ENCODE assay signal across 8 cellular contexts in genomic region chr14:69259531-69260245, GRCh38. TPM values are rescaled to one million over a fixed set of nuclear protein-coding genes. Genes with fewer than 3 reads are reported as not detected.
DNase-seq lines count a peak whose midpoint lies in the region; ATAC-seq and TF ChIP-seq lines count a peak whose summit lies in the region.

GALNT16 (plus strand) TSS chr14:69260158; CDS start chr14:69260291, 133 bp downstream.

- H3K23ac ChIP-seq in trophoblast cell (ENCODE audit: low read length) = no peak within 1 kb of the TSS

- ATAC-seq in WTC11 (peak; percentile 23), GM21390 (IDR thresholded peaks at IDR 0.05; ENCODE audit: unreplicated experiment) (no peak)

- peaks cover 57% of the 10 kb centered on the region for H3K27me3 Mint-ChIP-seq in WTC11 (ENCODE audit: low read depth)

- H3K79me2 ChIP-seq in trophoblast cell (ENCODE audit: control insufficient read depth, insufficient read depth, low read length, poor library complexity) = no peaks in the 10 kb centered on the region

- H4K12ac ChIP-seq in trophoblast cell (ENCODE audit: low read depth, low read length) = no peak within 1 kb of the TSS

- H3K4me3 ChIP-seq in BLaER1 treated with 17β-estradiol and CSF1 and Interleukin-3, amounts not matched to agents 10 nM and 100 nM = peak within 1 kb of the TSS; percentile 38 to 66 (median 52)
- H3K4me3 ChIP-seq in cardiac muscle cell (peak within 1 kb of the TSS; percentile 67), trophoblast cell (ENCODE audit: low read depth, low read length) (peak within 1 kb of the TSS; percentile 70)

- H3K27ac Mint-ChIP-seq in WTC11 = no peak within 1 kb of the TSS

- no peak within 1 kb of the TSS for H4K8ac ChIP-seq in trophoblast cell (ENCODE audit: low read depth, low read length)

- H4K91ac ChIP-seq in trophoblast cell (ENCODE audit: low read depth, low read length) = no peak within 1 kb of the TSS

- POLR2A ChIA-PET in HEK293T (lab: Yijun Ruan, JAX) = interaction anchor here (0.9 to 1.8 kb wide), 3 partner anchors 78 to 139 kb away, joined by 3 to 5 read pairs (median 4); partner anchors contain the start of genes ERH and SLC39A9
- POLR2A ChIA-PET in WTC11 (lab: Charles Lee) = interaction anchor here (0.6 to 1.1 kb wide), 2 partner anchors 68 to 138 kb away, joined by 3 to 4 read pairs; partner anchors contain the start of genes ERH, EXD2 and SLC39A9

- H2AFZ ChIP-seq in trophoblast cell (ENCODE audit: insufficient read depth, low read length, poor library complexity) = no peak within 1 kb of the TSS

- H3K4me1 ChIP-seq in BLaER1 treated with 17β-estradiol and CSF1 and Interleukin-3, amounts not matched to agents 10 nM and 100 nM = peaks cover 0 to 14% (median 8%) of the 10 kb centered on the region in 10 experiments; a peak in 8 of 20 replicates
- H3K4me1 ChIP-seq in cardiac muscle cell (ENCODE audit: low read depth) (peaks cover 14% of the 10 kb centered on the region), trophoblast cell (ENCODE audit: control insufficient read depth in 1 of 2, insufficient read depth in 2 of 2, low read length in 2 of 2) (peaks cover 10 to 13% of the 10 kb centered on the region in 2 experiments)

- H3K36me3 ChIP-seq in BLaER1 treated with 17β-estradiol and CSF1 and Interleukin-3, amounts not matched to agents 10 nM and 100 nM = no peaks in the 10 kb centered on the region
- H3K36me3 ChIP-seq in cardiac muscle cell (no peaks in the 10 kb centered on the region), trophoblast cell (ENCODE audit: control insufficient read depth in 1 of 2, insufficient read depth in 2 of 2, low read length in 2 of 2) (no peaks in the 10 kb centered on the region)

- peaks cover 58 to 75% (median 68%) of the 10 kb centered on the region in 11 experiments for H3K27me3 ChIP-seq in BLaER1 treated with 17β-estradiol and CSF1 and Interleukin-3, amounts not matched to agents 10 nM and 100 nM
- H3K27me3 ChIP-seq in cardiac muscle cell = peaks cover 32% of the 10 kb centered on the region
- peaks cover 40% of the 10 kb centered on the region for H3K27me3 ChIP-seq in trophoblast cell (ENCODE audit: insufficient read depth, low read length)

- DNase-seq in HEK293T (ENCODE audit: extremely low spot score) = peak; percentile 71
- DNase-seq in WTC11 (ENCODE audit: low spot score) = peak; percentile 69
- peak; percentile 33 to 82 for DNase-seq in cardiac muscle cell (ENCODE audit: low read depth in 1 of 2, low spot score in 1 of 2)
- DNase-seq in trophoblast cell = peak in 1 of 2 donors; percentile 19
- DNase-seq in activated gamma-delta T cell (lab: John Stamatoyannopoulos, UW) = no peak
- DNase-seq in HCEC 1CT = no peak

- no peak within 1 kb of the TSS for H3K4ac ChIP-seq in trophoblast cell (ENCODE audit: low read depth, low read length)

- H2BK12ac ChIP-seq in trophoblast cell (ENCODE audit: low read length) = no peak within 1 kb of the TSS

- CTCF ChIA-PET in HEK293T (lab: Yijun Ruan, JAX) = interaction anchor here (0.5 to 2.1 kb wide), 8 partner anchors 17 to 435 kb away, joined by 3 to 7 read pairs (median 4); no protein-coding TSS in a partner anchor
- CTCF ChIA-PET in WTC11 (lab: Charles Lee) = interaction anchor here (0.5 to 5.7 kb wide), 22 partner anchors 12 to 361 kb away, joined by 3 to 56 read pairs (median 4); partner anchors contain the start of gene DCAF5

- no peak within 1 kb of the TSS for H3K27ac ChIP-seq in BLaER1 treated with 17β-estradiol and CSF1 and Interleukin-3, amounts not matched to agents 10 nM and 100 nM
- no peak within 1 kb of the TSS for H3K27ac ChIP-seq in cardiac muscle cell
- no peak within 1 kb of the TSS for H3K27ac ChIP-seq in trophoblast cell (ENCODE audit: low read depth, low read length)

- peaks cover 21% of the 10 kb centered on the region for H3K4me1 Mint-ChIP-seq in WTC11

- peak within 1 kb of the TSS; percentile 60 to 82 (median 74) for H3K4me2 ChIP-seq in BLaER1 treated with 17β-estradiol and CSF1 and Interleukin-3, amounts not matched to agents 10 nM and 100 nM
- peak within 1 kb of the TSS; percentile 94 for H3K4me2 ChIP-seq in trophoblast cell (ENCODE audit: low read length)

- no peak within 1 kb of the TSS for H3K14ac ChIP-seq in trophoblast cell (ENCODE audit: low read length)

- H4K20me1 ChIP-seq in BLaER1 treated with 17β-estradiol and CSF1 and Interleukin-3, amounts not matched to agents 10 nM and 100 nM = peaks cover 0 to 15% (median 0%) of the 10 kb centered on the region in 11 experiments; a peak in 4 of 22 replicates

- H3K18ac ChIP-seq in trophoblast cell (ENCODE audit: low read length) = no peak within 1 kb of the TSS

- H3K36me3 Mint-ChIP-seq in WTC11 = no peaks in the 10 kb centered on the region

- no CpG with 5 or more reads among the region's 82 CpGs for WGBS in trophoblast cell (ENCODE audit: extremely low coverage, insufficient coverage, insufficient read length)

- H3K9ac ChIP-seq in BLaER1 treated with 17β-estradiol and CSF1 and Interleukin-3, amounts not matched to agents 10 nM and 100 nM = no peak within 1 kb of the TSS
- no peak within 1 kb of the TSS for H3K9ac ChIP-seq in trophoblast cell (ENCODE audit: low read length)

- no peak within 1 kb of the TSS for H2BK120ac ChIP-seq in trophoblast cell (ENCODE audit: insufficient read depth, low read length, poor library complexity)

- H3K79me1 ChIP-seq in trophoblast cell (ENCODE audit: low read length) = no peaks in the 10 kb centered on the region

- no peak within 1 kb of the TSS for H2BK5ac ChIP-seq in trophoblast cell (ENCODE audit: low read depth, low read length, poor library complexity)

- H3K9me3 ChIP-seq in BLaER1 treated with 17β-estradiol and CSF1 and Interleukin-3, amounts not matched to agents 10 nM and 100 nM (replicated peaks in 1 of 11) = peaks cover 0 to 12% (median 0%) of the 10 kb centered on the region in 11 experiments; a peak in 3 of 22 replicates
- H3K9me3 ChIP-seq in cardiac muscle cell (ENCODE audit: low read depth) (no peaks in the 10 kb centered on the region), trophoblast cell (ENCODE audit: insufficient read depth, low read depth, low read length) (peaks cover 2% of the 10 kb centered on the region)

- peak within 1 kb of the TSS; percentile 79 for H3K4me3 Mint-ChIP-seq in WTC11

- H2AK5ac ChIP-seq in trophoblast cell (ENCODE audit: low read length) = no peak within 1 kb of the TSS

- TF ChIP-seq CTCF in WTC11 (IDR thresholded peaks at IDR 0.05) = no peak
- peak; percentile 26 for TF ChIP-seq CTCF in cardiac muscle cell (IDR thresholded peaks at IDR 0.05; ENCODE audit: low read depth, low read length)

- H3K9me3 Mint-ChIP-seq in WTC11 = no peaks in the 10 kb centered on the region

TF ChIP-seq in HEK293T, 16 proteins besides CTCF, POLR2A, EP300 and RAD21:
- TF ChIP-seq NFRKB (IDR thresholded peaks at IDR 0.05) (no peak), LEF1 (IDR thresholded peaks at IDR 0.05; ENCODE audit: borderline replicate concordance) (no peak), SUZ12 (IDR thresholded peaks at IDR 0.05) (no peak), SP1 (IDR thresholded peaks at IDR 0.05) (no peak)
TF ChIP-seq in HEK293T: peak in this region for 0.

TF ChIP-seq in WTC11, 78 proteins besides CTCF, POLR2A, EP300 and RAD21:
- TF ChIP-seq FOXP1 (CRISPR knock-in tag; IDR thresholded peaks at IDR 0.05; ENCODE audit: borderline replicate concordance) = 0 out of 2 replicates have a peak, but pooled peaks have one; percentile 2
- TF ChIP-seq ZNF281 (CRISPR knock-in tag; IDR thresholded peaks at IDR 0.05) = no peak
- TF ChIP-seq PRRX2 (CRISPR knock-in tag; IDR thresholded peaks at IDR 0.05) = no peak
- TF ChIP-seq ZNF232 (CRISPR knock-in tag; IDR thresholded peaks at IDR 0.05) = 0 out of 2 replicates have a peak, but pooled peaks have one; percentile 52
- no peak for TF ChIP-seq NFE2L1 (CRISPR knock-in tag; IDR thresholded peaks at IDR 0.05)
- peak; percentile 55; the same call in 1 of the 2 replicates for TF ChIP-seq HMGXB4 (CRISPR knock-in tag; IDR thresholded peaks at IDR 0.05)
- TF ChIP-seq SP1 (CRISPR knock-in tag; conservative IDR thresholded peaks at IDR 0.05) = no peak
- TF ChIP-seq ESRRA (CRISPR knock-in tag; IDR thresholded peaks at IDR 0.05; ENCODE audit: borderline replicate concordance) = 0 out of 2 replicates have a peak, but pooled peaks have one; percentile 25

RNA-seq across cellular contexts. Expression of gene GALNT16, which starts in this region (rescaled TPM):
- total RNA-seq in WTC11 (2021) (3.0 to 4.5 TPM (median 3.8 TPM) in 3 replicates), cardiac muscle cell (5.8 and 15.2 TPM in 2 replicates)
- polyA plus RNA-seq in cardiac muscle cell = 3.4 and 7.7 TPM in 2 replicates
- polyA plus RNA-seq in trophoblast cell (2013) = 0.46 and 0.52 TPM in 2 replicates

Comparison
In these comparisons a context has a peak if more than half of its experiments do, and no peak if none do; other contexts are left out.
1. DNase-seq: peak in HEK293T (single experiment), WTC11 (single experiment) and cardiac muscle cell (2 of 2); none in activated gamma-delta T cell (single experiment) and HCEC 1CT (single experiment).
2. Peak in every context shown above with its lines, with median percentiles within 50 percentile points of each other: H3K4me3 ChIP-seq.